ENCODE assay signal across 22 cellular contexts in genomic region chr7:88490911-88491310, GRCh38.
DNase-seq lines count a peak whose midpoint lies in the region; FAIRE-seq and TF ChIP-seq lines count a peak whose summit lies in the region.
"Had no signal": no experiment of that assay in that cellular context is flagged by ENCODE, and none has a peak within 500 bp of the region (broad histone marks: within the 10 kb centered on the region; RNA-seq: fewer than 3 reads in every experiment).

No MANE protein-coding gene starts in this region.

- H3K18ac ChIP-seq in H1 (ENCODE audit: extremely low read depth, low read length): no peak overlapping the region
- H3K18ac ChIP-seq in trophoblast cell (ENCODE audit: low read length): no peak overlapping the region

- H3K23ac ChIP-seq in H1 (ENCODE audit: insufficient read length) (no peak overlapping the region), trophoblast cell (ENCODE audit: low read length) (no peak overlapping the region)

- TF ChIP-seq RAD21 in H1 (IDR thresholded peaks at IDR 0.05 in 1 of 2, conservative IDR thresholded peaks at IDR 0.05 in 1 of 2; ENCODE audit: low read depth in 2 of 2, low read length in 2 of 2): no peak

- WGBS in H1 (ENCODE audit: extremely low coverage in 1 of 2, insufficient coverage in 1 of 2, insufficient read length in 1 of 2, insufficient replicate concordance in 2 of 2, low coverage in 1 of 2, low lambda C conversion rate in 2 of 2, missing lambda C conversion rate in 1 of 2), 2 experiments: 87% methylated on average over 1 of the region's 1 CpG; no CpG with 5 or more reads in 1 of the 2 experiments
- WGBS in trophoblast cell (ENCODE audit: extremely low coverage, insufficient coverage, insufficient read length): no CpG with 5 or more reads among the region's 1 CpG

- H3K4ac ChIP-seq in H1 (replicated peaks; ENCODE audit: insufficient read length, low read depth, low read length) (no peak overlapping the region), trophoblast cell (ENCODE audit: low read depth, low read length) (no peak overlapping the region)

- TF ChIP-seq POLR2A in H1 (IDR thresholded peaks at IDR 0.05; ENCODE audit: control extremely low read depth in 1 of 2, low read depth in 2 of 2, low read length in 2 of 2): no peak

- no peaks in the 10 kb centered on the region for H3K36me3 ChIP-seq in H1 (ENCODE audit: control insufficient read depth in 2 of 4, insufficient read depth in 4 of 4, low read length in 3 of 4)
- H3K36me3 ChIP-seq in trophoblast cell (ENCODE audit: control insufficient read depth in 1 of 2, insufficient read depth in 2 of 2, low read length in 2 of 2): no peaks in the 10 kb centered on the region
- H3K36me3 ChIP-seq: BLaER1 treated with 17β-estradiol and CSF1 and Interleukin-3, amounts not matched to agents 10 nM and 100 nM had no signal

- no peak for TF ChIP-seq EP300 in H1 (IDR thresholded peaks at IDR 0.05; ENCODE audit: borderline replicate concordance in 1 of 2, low read depth in 2 of 2, low read length in 2 of 2)

- no peak overlapping the region for H3K4me3 ChIP-seq in H1 (ENCODE audit: extremely low read depth in 1 of 4, insufficient read depth in 2 of 4, low read depth in 3 of 4, low read length in 4 of 4)
- H3K4me3 ChIP-seq in trophoblast cell (ENCODE audit: low read depth, low read length): no peak overlapping the region
- H3K4me3 ChIP-seq: A549; BLaER1 treated with 17β-estradiol and CSF1 and Interleukin-3, amounts not matched to agents 10 nM and 100 nM had no signal

- POLR2A ChIA-PET in H1 (lab: Charles Lee; ENCODE audit: partially characterized antibody): no interaction called here

- no peaks in the 10 kb centered on the region for H3K23me2 ChIP-seq in H1 (ENCODE audit: low read depth, low read length)

- DNase-seq in DMS 273 (lab: John Stamatoyannopoulos, UW; ENCODE audit: unreplicated experiment): peak; percentile 23
- DNase-seq in DMS 273 treated with DMSO at 0.1 percent for 48 hours (lab: John Stamatoyannopoulos, UW): no peak
- peak; percentile 27 for DNase-seq in NCI-H82 (lab: John Stamatoyannopoulos, UW)
- DNase-seq in NCI-H82 treated with DMSO at 0.1 percent for 48 hours (lab: John Stamatoyannopoulos, UW; ENCODE audit: unreplicated experiment): no peak
- no peak for DNase-seq in H1 (ENCODE audit: low read depth in 1 of 2, low spot score in 2 of 2)
- no peak for DNase-seq in NCI-H1105 treated with DMSO at 0.1 percent for 48 hours (lab: John Stamatoyannopoulos, UW)
- DNase-seq in trophoblast cell: no peak
- DNase-seq: AML-193; Caco-2; Calu3; CD4-positive, alpha-beta T cell; CD8-positive, alpha-beta T cell; DMS79 treated with DMSO at 0.1 percent for 48 hours; GF-D8 had no signal

- no peak overlapping the region for H4K5ac ChIP-seq in H1 (ENCODE audit: insufficient read length, low read depth, low read length)

- H4K91ac ChIP-seq in H1 (replicated peaks; ENCODE audit: insufficient read length, low read length) (no peak overlapping the region), trophoblast cell (ENCODE audit: low read depth, low read length) (no peak overlapping the region)

- H4K20me1 ChIP-seq in H1 (replicated peaks in 1 of 2; ENCODE audit: control insufficient read depth in 1 of 2, insufficient read depth in 2 of 2, low read length in 2 of 2): no peaks in the 10 kb centered on the region
- H4K20me1 ChIP-seq: BLaER1 treated with 17β-estradiol and CSF1 and Interleukin-3, amounts not matched to agents 10 nM and 100 nM had no signal

- H2BK12ac ChIP-seq in H1 (ENCODE audit: low read depth, low read length) (no peak overlapping the region), trophoblast cell (ENCODE audit: low read length) (no peak overlapping the region)

- no peak overlapping the region for H2BK120ac ChIP-seq in H1 (replicated peaks; ENCODE audit: low read depth, low read length)
- H2BK120ac ChIP-seq in trophoblast cell (ENCODE audit: insufficient read depth, low read length, poor library complexity): no peak overlapping the region

- CTCF ChIA-PET in H1 (lab: Charles Lee; ENCODE audit: partially characterized antibody): interaction anchor here (1.0 to 1.3 kb wide), 2 partner anchors 11 to 90 kb away, joined by 3 to 4 read pairs; no protein-coding TSS in a partner anchor

- H3K56ac ChIP-seq in H1 (replicated peaks; ENCODE audit: insufficient read length, low read depth, low read length): no peak overlapping the region

- H3K14ac ChIP-seq in H1 (ENCODE audit: insufficient read length) (no peak overlapping the region), trophoblast cell (ENCODE audit: low read length) (no peak overlapping the region)

- no peak for TF ChIP-seq CTCF in H1 (IDR thresholded peaks at IDR 0.05; ENCODE audit: control extremely low read depth in 1 of 3, insufficient read depth in 1 of 3, low read depth in 1 of 3, low read length in 3 of 3)

- no peak overlapping the region for H2BK20ac ChIP-seq in H1 (ENCODE audit: low read length)

- H2AK5ac ChIP-seq in H1 (ENCODE audit: low read depth, low read length) (no peak overlapping the region), trophoblast cell (ENCODE audit: low read length) (no peak overlapping the region)

- H3K79me1 ChIP-seq in H1 (ENCODE audit: low read depth, low read length) (no peaks in the 10 kb centered on the region), trophoblast cell (ENCODE audit: low read length) (no peaks in the 10 kb centered on the region)

- no peaks in the 10 kb centered on the region for H3K9me3 ChIP-seq in H1 (ENCODE audit: insufficient read depth in 2 of 2, low read depth in 1 of 2, low read length in 1 of 2)
- H3K9me3 ChIP-seq in trophoblast cell (ENCODE audit: insufficient read depth, low read depth, low read length): no peaks in the 10 kb centered on the region
- H3K9me3 ChIP-seq: A549; BLaER1 treated with 17β-estradiol and CSF1 and Interleukin-3, amounts not matched to agents 10 nM and 100 nM; Caco-2 had no signal

- H3K4me1 ChIP-seq in H1 (replicated peaks in 1 of 4; ENCODE audit: control insufficient read depth in 3 of 4, insufficient read depth in 4 of 4, low read length in 3 of 4) (peaks cover 0 to 3% (median 0%) of the 10 kb centered on the region in 4 experiments; a peak in 1 of 7 replicates), trophoblast cell (ENCODE audit: control insufficient read depth in 1 of 2, insufficient read depth in 2 of 2, low read length in 2 of 2) (no peaks in the 10 kb centered on the region)
- H3K4me1 ChIP-seq: A549, Caco-2 had no signal

- no peak overlapping the region; a peak in 1 of 7 replicates for H3K9ac ChIP-seq in H1 (replicated peaks in 1 of 4; ENCODE audit: extremely low read depth in 1 of 4, low read depth in 3 of 4, low read length in 3 of 4)
- no peak overlapping the region for H3K9ac ChIP-seq in trophoblast cell (ENCODE audit: low read length)
- H3K9ac ChIP-seq: BLaER1 treated with 17β-estradiol and CSF1 and Interleukin-3, amounts not matched to agents 10 nM and 100 nM had no signal

- no peak overlapping the region for H2AFZ ChIP-seq in H1 (ENCODE audit: low read length)
- H2AFZ ChIP-seq in trophoblast cell (ENCODE audit: insufficient read depth, low read length, poor library complexity): no peak overlapping the region

- H3K4me2 ChIP-seq in H1 (ENCODE audit: insufficient read depth in 1 of 2, low read depth in 2 of 2, low read length in 2 of 2): no peak overlapping the region
- H3K4me2 ChIP-seq in trophoblast cell (ENCODE audit: low read length): no peak overlapping the region
- H3K4me2 ChIP-seq: A549; BLaER1 treated with 17β-estradiol and CSF1 and Interleukin-3, amounts not matched to agents 10 nM and 100 nM had no signal

- no peak overlapping the region for H3K27ac ChIP-seq in H1 (ENCODE audit: low read depth, low read length)
- no peak overlapping the region for H3K27ac ChIP-seq in trophoblast cell (ENCODE audit: low read depth, low read length)
- H3K27ac ChIP-seq: 22Rv1; A549; BLaER1 treated with 17β-estradiol and CSF1 and Interleukin-3, amounts not matched to agents 10 nM and 100 nM; C4-2B had no signal

- no peak overlapping the region for H4K8ac ChIP-seq in H1 (ENCODE audit: extremely low read depth, insufficient read depth, low read length)
- H4K8ac ChIP-seq in trophoblast cell (ENCODE audit: low read depth, low read length): no peak overlapping the region

- H3K27me3 ChIP-seq in H1 (replicated peaks in 1 of 4; ENCODE audit: control insufficient read depth in 3 of 4, extremely low read depth in 1 of 4, insufficient read depth in 3 of 4, low read length in 3 of 4) (no peaks in the 10 kb centered on the region), trophoblast cell (ENCODE audit: insufficient read depth, low read length) (no peaks in the 10 kb centered on the region)
- H3K27me3 ChIP-seq: BLaER1 treated with 17β-estradiol and CSF1 and Interleukin-3, amounts not matched to agents 10 nM and 100 nM had no signal

- H2BK15ac ChIP-seq in H1 (ENCODE audit: low read length): no peak overlapping the region

- no peak overlapping the region for H2BK5ac ChIP-seq in H1 (ENCODE audit: low read depth, low read length)
- H2BK5ac ChIP-seq in trophoblast cell (ENCODE audit: low read depth, low read length, poor library complexity): no peak overlapping the region

- H4K12ac ChIP-seq in trophoblast cell (ENCODE audit: low read depth, low read length): no peak overlapping the region

- H3K79me2 ChIP-seq in H1 (ENCODE audit: control insufficient read depth in 1 of 2, insufficient read depth in 2 of 2, low read length in 2 of 2) (no peaks in the 10 kb centered on the region), trophoblast cell (ENCODE audit: control insufficient read depth, insufficient read depth, low read length, poor library complexity) (no peaks in the 10 kb centered on the region)

- peak; percentile 32 for FAIRE-seq in H1 (lab: Jason Lieb, UNC)
- FAIRE-seq: A549, D721Med, G401.6, GM12891, GM19239 had no signal

TF ChIP-seq in H1, 55 proteins besides CTCF, POLR2A, EP300 and RAD21:
- TF ChIP-seq CBX5 (IDR thresholded peaks at IDR 0.05; ENCODE audit: low read depth, low read length) (no peak), KDM4A (IDR thresholded peaks at IDR 0.05; ENCODE audit: low read depth, low read length, severe bottlenecking) (no peak), POU5F1 (IDR thresholded peaks at IDR 0.05; ENCODE audit: low read depth, low read length) (no peak), CTBP2 (IDR thresholded peaks at IDR 0.05; ENCODE audit: borderline replicate concordance, insufficient read depth, insufficient read length, low read length) (no peak), EZH2 (IDR thresholded peaks at IDR 0.05; ENCODE audit: low read depth, low read length, severe bottlenecking) (no peak), NRF1 (IDR thresholded peaks at IDR 0.05; ENCODE audit: low read depth, low read length) (no peak), TEAD4 (IDR thresholded peaks at IDR 0.05; ENCODE audit: low read depth, low read length) (no peak), KDM1A (IDR thresholded peaks at IDR 0.05; ENCODE audit: borderline replicate concordance, low read length) (no peak), FOSL1 (IDR thresholded peaks at IDR 0.05; ENCODE audit: insufficient read depth, low read depth, low read length) (no peak), HDAC6 (IDR thresholded peaks at IDR 0.05; ENCODE audit: low read depth, low read length) (no peak)

Comparison
In these comparisons a context has a peak if more than half of its experiments do, and no peak if none do; other contexts are left out.
1. DNase-seq: peak in DMS 273 (single experiment) and NCI-H82 (single experiment); none in DMS 273 treated with DMSO at 0.1 percent for 48 hours (single experiment), NCI-H82 treated with DMSO at 0.1 percent for 48 hours (single experiment), H1 (0 of 2), NCI-H1105 treated with DMSO at 0.1 percent for 48 hours (single experiment) and trophoblast cell (0 of 2).